ENCODE assay signal across 1 cellular context in genomic region chr10:44873156-44873555, GRCh38.
TF ChIP-seq lines count a peak whose summit lies in the region.

No MANE protein-coding gene starts in this region.

TF ChIP-seq in K562, 482 proteins besides CTCF, POLR2A, EP300 and RAD21 (continued from another document):
- no peak for TF ChIP-seq AFF4 (CRISPR knock-in tag; IDR thresholded peaks at IDR 0.05)
- TF ChIP-seq, protein P1, sequence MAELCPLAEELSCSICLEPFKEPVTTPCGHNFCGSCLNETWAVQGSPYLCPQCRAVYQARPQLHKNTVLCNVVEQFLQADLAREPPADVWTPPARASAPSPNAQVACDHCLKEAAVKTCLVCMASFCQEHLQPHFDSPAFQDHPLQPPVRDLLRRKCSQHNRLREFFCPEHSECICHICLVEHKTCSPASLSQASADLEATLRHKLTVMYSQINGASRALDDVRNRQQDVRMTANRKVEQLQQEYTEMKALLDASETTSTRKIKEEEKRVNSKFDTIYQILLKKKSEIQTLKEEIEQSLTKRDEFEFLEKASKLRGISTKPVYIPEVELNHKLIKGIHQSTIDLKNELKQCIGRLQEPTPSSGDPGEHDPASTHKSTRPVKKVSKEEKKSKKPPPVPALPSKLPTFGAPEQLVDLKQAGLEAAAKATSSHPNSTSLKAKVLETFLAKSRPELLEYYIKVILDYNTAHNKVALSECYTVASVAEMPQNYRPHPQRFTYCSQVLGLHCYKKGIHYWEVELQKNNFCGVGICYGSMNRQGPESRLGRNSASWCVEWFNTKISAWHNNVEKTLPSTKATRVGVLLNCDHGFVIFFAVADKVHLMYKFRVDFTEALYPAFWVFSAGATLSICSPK (IDR thresholded peaks at IDR 0.05; ENCODE audit: borderline replicate concordance): no peak
- TF ChIP-seq BRD9 (IDR thresholded peaks at IDR 0.05; ENCODE audit: low read depth, partially characterized antibody): no peak
- no peak for TF ChIP-seq RBM14 (IDR thresholded peaks at IDR 0.05; ENCODE audit: borderline replicate concordance, insufficient read depth, low read depth, low read length)
- TF ChIP-seq GMEB1 (CRISPR knock-in tag; IDR thresholded peaks at IDR 0.05): no peak
